29 cellular contexts compared by ENCODE assay signal in the genomic region with DNA sequence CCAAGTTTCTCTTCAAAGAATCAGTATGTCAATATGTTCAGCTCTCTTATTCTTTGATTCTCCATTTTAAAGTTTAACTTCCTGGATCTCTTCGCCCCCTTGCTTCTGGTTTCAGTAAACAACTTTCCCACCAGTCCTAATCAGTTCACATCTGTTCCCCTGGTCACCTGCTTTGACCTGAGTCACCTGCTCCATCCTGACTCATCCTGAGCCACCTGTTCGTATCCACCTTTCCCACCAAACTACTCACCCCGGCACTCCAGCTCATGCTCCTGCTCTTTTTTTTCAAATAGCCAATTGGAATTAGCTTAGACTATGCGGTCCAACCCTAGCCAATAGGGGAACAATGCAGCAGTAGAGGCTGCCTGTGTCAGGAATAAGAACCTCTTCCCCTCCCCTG. TPM values are rescaled to one million over a fixed set of nuclear protein-coding genes. Genes with fewer than 3 reads are reported as not detected.
DNase-seq lines count a peak whose midpoint lies in the region; ATAC-seq and TF ChIP-seq lines count a peak whose summit lies in the region.
"Had no signal": no experiment of that assay in that cellular context is flagged by ENCODE, and none has a peak within 500 bp of the region (broad histone marks: within the 10 kb centered on the region; RNA-seq: fewer than 3 reads in every experiment).

No MANE protein-coding gene starts in this region.

- H3K27ac ChIP-seq in breast epithelium (no peak overlapping the region), SK-N-MC (peak overlapping the region; percentile 86; the same call in 1 of the 2 replicates), hepatocyte (no peak overlapping the region), smooth muscle cell (ENCODE audit: low read depth) (peak overlapping the region; percentile 98)

- H3K9ac ChIP-seq in SK-N-MC (ENCODE audit: insufficient read length) (no peak overlapping the region), smooth muscle cell (ENCODE audit: low read depth) (no peak overlapping the region)

- CTCF ChIA-PET in MCF 10A (lab: Yijun Ruan, JAX): interaction anchor here (0.6 to 1.2 kb wide), 3 partner anchors 13 to 155 kb away, joined by 3 to 4 read pairs (median 3); no protein-coding TSS in a partner anchor

- ATAC-seq in GM18873 (IDR thresholded peaks at IDR 0.05; ENCODE audit: low FRiP score, unreplicated experiment): no peak
- ATAC-seq: Right ventricle myocardium inferior had no signal

- H2AFZ ChIP-seq in hepatocyte: no peak overlapping the region
- H2AFZ ChIP-seq in smooth muscle cell (ENCODE audit: low read depth): no peak overlapping the region

- H3K9me3 Mint-ChIP-seq in MCF 10A (ENCODE audit: unreplicated experiment): no peaks in the 10 kb centered on the region
- no peaks in the 10 kb centered on the region for H3K9me3 Mint-ChIP-seq in activated naive CD8-positive, alpha-beta T cell treated with anti-CD3 and anti-CD28 coated beads for 36 hours
- H3K9me3 Mint-ChIP-seq: activated naive CD4-positive, alpha-beta T cell treated with anti-CD3 and anti-CD28 coated beads, Interleukin-2, amount 50 U/mL, for 24 hours; activated T-helper 1 cell treated with anti-CD3 and anti-CD28 coated beads, Interleukin-12 subunit alpha, Interleukin-12 subunit beta, Interleukin-2, Interleukin-4 antibody, amounts not matched to agents 30 ng/mL and 10 ng/mL and 1 ng/mL, durations not matched to agents 14 hours and 24 hours and 36 hours; CD4-positive, alpha-beta memory T cell; memory B cell had no signal

- H3K4me1 ChIP-seq in breast epithelium (peaks cover 0 to 3% of the 10 kb centered on the region in 2 donors), hepatocyte (ENCODE audit: insufficient read depth) (peaks cover 36% of the 10 kb centered on the region), smooth muscle cell (ENCODE audit: low read depth) (peaks cover 25% of the 10 kb centered on the region)

- H3F3A ChIP-seq in smooth muscle cell (ENCODE audit: low read depth): peaks cover 55% of the 10 kb centered on the region

- no peaks in the 10 kb centered on the region for H3K9me3 ChIP-seq in breast epithelium
- no peaks in the 10 kb centered on the region for H3K9me3 ChIP-seq in SK-N-MC (ENCODE audit: low read depth, low read length)
- H3K9me3 ChIP-seq in hepatocyte (ENCODE audit: low read depth): no peaks in the 10 kb centered on the region
- H3K9me3 ChIP-seq in smooth muscle cell (replicated peaks; ENCODE audit: low read depth): no peaks in the 10 kb centered on the region

- H3K27me3 ChIP-seq in breast epithelium (no peaks in the 10 kb centered on the region), hepatocyte (no peaks in the 10 kb centered on the region), smooth muscle cell (ENCODE audit: low read depth) (no peaks in the 10 kb centered on the region)

- TF ChIP-seq CTCF in MCF 10A (IDR thresholded peaks at IDR 0.05; ENCODE audit: unreplicated experiment) (no peak), breast epithelium (IDR thresholded peaks at IDR 0.05) (no peak), hepatocyte (IDR thresholded peaks at IDR 0.05; ENCODE audit: poor library complexity) (no peak), smooth muscle cell (IDR thresholded peaks at IDR 0.05; ENCODE audit: borderline replicate concordance, insufficient read depth, poor library complexity, severe bottlenecking) (no peak), GM10266 (IDR thresholded peaks at IDR 0.05; ENCODE audit: control insufficient read depth, insufficient read depth, low read depth, missing control alignments) (no peak)

- BruUV-seq in MCF 10A (replicated peaks; lab: Mats Ljungman, UMichigan): no TSS peak

- H3K36me3 ChIP-seq in breast epithelium: no peaks in the 10 kb centered on the region
- no peaks in the 10 kb centered on the region for H3K36me3 ChIP-seq in SK-N-MC (ENCODE audit: insufficient read depth, low read length)
- H3K36me3 ChIP-seq in hepatocyte (replicated peaks; ENCODE audit: insufficient read depth, low read depth): no peaks in the 10 kb centered on the region
- H3K36me3 ChIP-seq in smooth muscle cell (ENCODE audit: low read depth): no peaks in the 10 kb centered on the region

- no peak overlapping the region for H3K4me3 Mint-ChIP-seq in MCF 10A (ENCODE audit: unreplicated experiment)
- no peak overlapping the region for H3K4me3 Mint-ChIP-seq in activated naive CD8-positive, alpha-beta T cell treated with anti-CD3 and anti-CD28 coated beads for 36 hours
- H3K4me3 Mint-ChIP-seq: activated naive CD4-positive, alpha-beta T cell treated with anti-CD3 and anti-CD28 coated beads, Interleukin-2, amount 50 U/mL, for 24 hours; activated T-helper 1 cell treated with anti-CD3 and anti-CD28 coated beads, Interleukin-12 subunit alpha, Interleukin-12 subunit beta, Interleukin-2, Interleukin-4 antibody, amounts not matched to agents 30 ng/mL and 10 ng/mL and 1 ng/mL, durations not matched to agents 14 hours and 24 hours and 36 hours; CD4-positive, alpha-beta memory T cell; memory B cell had no signal

- no peaks in the 10 kb centered on the region for H3K9me2 ChIP-seq in hepatocyte (replicated peaks; ENCODE audit: insufficient read depth)

- no peak for TF ChIP-seq POLR2A in breast epithelium (IDR thresholded peaks at IDR 0.05)

- no peaks in the 10 kb centered on the region for H3K79me2 ChIP-seq in hepatocyte
- no peaks in the 10 kb centered on the region for H3K79me2 ChIP-seq in smooth muscle cell (ENCODE audit: low read depth)

- H3K4me2 ChIP-seq in hepatocyte (no peak overlapping the region), smooth muscle cell (peak overlapping the region; percentile 26)

- POLR2A ChIA-PET in MCF 10A (lab: Yijun Ruan, JAX): interaction anchor here (0.9 kb wide), 1 partner anchor 104 kb away, joined by 3 read pairs; no protein-coding TSS in a partner anchor

- no peak overlapping the region for H3K27ac Mint-ChIP-seq in MCF 10A (ENCODE audit: low read depth, unreplicated experiment)
- no peak overlapping the region for H3K27ac Mint-ChIP-seq in activated naive CD8-positive, alpha-beta T cell treated with anti-CD3 and anti-CD28 coated beads for 36 hours
- H3K27ac Mint-ChIP-seq: activated naive CD4-positive, alpha-beta T cell treated with anti-CD3 and anti-CD28 coated beads, Interleukin-2, amount 50 U/mL, for 24 hours; activated T-helper 1 cell treated with anti-CD3 and anti-CD28 coated beads, Interleukin-12 subunit alpha, Interleukin-12 subunit beta, Interleukin-2, Interleukin-4 antibody, amounts not matched to agents 30 ng/mL and 10 ng/mL and 1 ng/mL, durations not matched to agents 14 hours and 24 hours and 36 hours; CD4-positive, alpha-beta memory T cell; memory B cell had no signal

- H3K27me3 Mint-ChIP-seq in MCF 10A (ENCODE audit: insufficient read depth, unreplicated experiment): no peaks in the 10 kb centered on the region
- no peaks in the 10 kb centered on the region for H3K27me3 Mint-ChIP-seq in activated naive CD8-positive, alpha-beta T cell treated with anti-CD3 and anti-CD28 coated beads for 36 hours

- H4K20me1 ChIP-seq in hepatocyte (ENCODE audit: insufficient read depth, poor library complexity, severe bottlenecking) (no peaks in the 10 kb centered on the region), smooth muscle cell (ENCODE audit: low read depth) (no peaks in the 10 kb centered on the region)

- WGBS in hepatocyte (ENCODE audit: low lambda C conversion rate, missing lambda C conversion rate): 57% methylated on average over 4 of the region's 4 CpGs
- 68% methylated on average over 4 of the region's 4 CpGs for WGBS in smooth muscle cell (ENCODE audit: low lambda C conversion rate)

- intact Hi-C loops in MCF 10A (cut with micrococcal nuclease) (loop anchor here (5.0 to 10.0 kb wide), 2 partner anchors 73 to 475 kb away; no protein-coding TSS in a partner anchor), breast epithelium (cut with DNase I; ENCODE audit: low total_unique reads) (no loop called here)

- H3K4me1 Mint-ChIP-seq in MCF 10A (ENCODE audit: insufficient read depth, unreplicated experiment): peaks cover 46% of the 10 kb centered on the region
- H3K4me1 Mint-ChIP-seq in activated naive CD8-positive, alpha-beta T cell treated with anti-CD3 and anti-CD28 coated beads for 36 hours: no peaks in the 10 kb centered on the region
- H3K4me1 Mint-ChIP-seq: activated naive CD4-positive, alpha-beta T cell treated with anti-CD3 and anti-CD28 coated beads, Interleukin-2, amount 50 U/mL, for 24 hours; CD4-positive, alpha-beta memory T cell; memory B cell had no signal

- no peaks in the 10 kb centered on the region for H3K36me3 Mint-ChIP-seq in MCF 10A (ENCODE audit: insufficient read depth, unreplicated experiment)
- H3K36me3 Mint-ChIP-seq in activated naive CD8-positive, alpha-beta T cell treated with anti-CD3 and anti-CD28 coated beads for 36 hours: no peaks in the 10 kb centered on the region
- H3K36me3 Mint-ChIP-seq: activated naive CD4-positive, alpha-beta T cell treated with anti-CD3 and anti-CD28 coated beads, Interleukin-2, amount 50 U/mL, for 24 hours; CD4-positive, alpha-beta memory T cell; memory B cell had no signal

- no peak overlapping the region for H3K4me3 ChIP-seq in breast epithelium
- no peak overlapping the region for H3K4me3 ChIP-seq in SK-N-MC
- no peak overlapping the region for H3K4me3 ChIP-seq in hepatocyte
- H3K4me3 ChIP-seq in smooth muscle cell: no peak overlapping the region
- H3K4me3 ChIP-seq: skin epidermis had no signal

- peak; percentile 26 for DNase-seq in MCF 10A (ENCODE audit: unreplicated experiment)
- DNase-seq in breast epithelium (ENCODE audit: low spot score in 2 of 2): no peak
- DNase-seq in SK-N-MC (ENCODE audit: low read depth, low spot score): no peak
- peak; percentile 41 for DNase-seq in hepatocyte (ENCODE audit: low spot score)
- no peak for DNase-seq in smooth muscle cell (lab: John Stamatoyannopoulos, UW; ENCODE audit: unreplicated experiment)
- no peak for DNase-seq in activated naive CD8-positive, alpha-beta T cell treated with anti-CD3 and anti-CD28 coated beads for 36 hours
- no peak for DNase-seq in GM10266 (ENCODE audit: extremely low spot score)
- DNase-seq: activated CD4-positive, alpha-beta T cell treated with anti-CD3 and anti-CD28 coated beads, Interleukin-2, amount 50 U/mL, for 1 hour; AML-193; anterior cingulate cortex; caudate nucleus; CD4-positive, alpha-beta memory T cell; dermis blood vessel endothelial cell; DMS79; Kasumi-1; kidney glomerular epithelial cell; NCI-H1092; NCI-H187 treated with DMSO at 0.1 percent for 48 hours; NCI-H345; substantia nigra had no signal

RNA-seq across cellular contexts. Expression of a gene that starts 23.6 kb away (rescaled TPM):
- total RNA-seq in MCF 10A (2022) (0.88 and 1.6 TPM in 2 replicates), breast epithelium (10 to 100 TPM; 11.5 to 79.0 (median 24.1) TPM), hepatocyte (4.5 and 4.7 TPM in 2 replicates), smooth muscle cell (3.9 and 6.2 TPM in 2 replicates)
- polyA plus RNA-seq in hepatocyte (3.6 and 5.1 TPM in 2 replicates), smooth muscle cell (2.2 and 12.9 TPM in 2 replicates)
- not detected for total RNA-seq in activated naive CD8-positive, alpha-beta T cell treated with anti-CD3 and anti-CD28 coated beads for 36 hours
- total RNA-seq: dermis blood vessel endothelial cell, myocyte, OCI-LY7 had no signal

RNA-seq across cellular contexts. Expression of a gene that starts 45.7 kb away (rescaled TPM):
- 0.07 and 0.63 TPM in 2 replicates for total RNA-seq in MCF 10A (2022)
- 100 to 1,000 TPM in 2 of 3 donors, 10 to 100 TPM in 1; 53.7 to 243 (median 146) TPM for total RNA-seq in breast epithelium
- 36.8 and 55.1 TPM in 2 replicates for total RNA-seq in hepatocyte
- polyA plus RNA-seq in hepatocyte: 55.2 and 62.9 TPM in 2 replicates
- 362 and 370 TPM in 2 replicates for total RNA-seq in smooth muscle cell
- 390 and 522 TPM in 2 replicates for polyA plus RNA-seq in smooth muscle cell
- total RNA-seq in activated naive CD8-positive, alpha-beta T cell treated with anti-CD3 and anti-CD28 coated beads for 36 hours: 1 to 10 TPM; 1.1 to 1.5 TPM
- total RNA-seq: CD4-positive, alpha-beta memory T cell had no signal
- polyA plus RNA-seq: CD4-positive, alpha-beta memory T cell had no signal

RNA-seq across cellular contexts. Expression of a gene that starts 56.7 kb away (rescaled TPM):
- not detected in 2 replicates for total RNA-seq in MCF 10A (2022)
- 1 to 10 TPM in 1 of 3 donors, not detected in 2; 1.3 TPM for total RNA-seq in breast epithelium
- 54.6 and 58.2 TPM in 2 replicates for total RNA-seq in hepatocyte
- 43.3 and 46.9 TPM in 2 replicates for polyA plus RNA-seq in hepatocyte
- 1.4 and 3.9 TPM in 2 replicates for total RNA-seq in smooth muscle cell
- 5.0 and 8.5 TPM in 2 replicates for polyA plus RNA-seq in smooth muscle cell
- not detected for total RNA-seq in activated naive CD8-positive, alpha-beta T cell treated with anti-CD3 and anti-CD28 coated beads for 36 hours
- total RNA-seq: activated T-helper 1 cell treated with anti-CD3 and anti-CD28 coated beads, Interleukin-12 subunit alpha, Interleukin-12 subunit beta, Interleukin-2, Interleukin-4 antibody, amounts not matched to agents 30 ng/mL and 10 ng/mL and 1 ng/mL, durations not matched to agents 14 hours and 24 hours and 36 hours; CD4-positive, alpha-beta memory T cell; dermis blood vessel endothelial cell; myocyte; OCI-LY7; Right ventricle myocardium inferior had no signal
- polyA plus RNA-seq: CD4-positive, alpha-beta memory T cell; urinary bladder had no signal

Comparison
In these comparisons a context has a peak if more than half of its experiments do, and no peak if none do; other contexts are left out.
1. DNase-seq: peak in MCF 10A (single experiment) and hepatocyte (single experiment); none in breast epithelium (0 of 2), SK-N-MC (single experiment), smooth muscle cell (single experiment), activated naive CD8-positive, alpha-beta T cell treated with anti-CD3 and anti-CD28 coated beads for 36 hours (single experiment) and GM10266 (single experiment).
2. RNA of a gene that starts 45.7 kb away (total RNA-seq): 362 to 370 TPM in smooth muscle cell, 53.7 to 243 TPM in breast epithelium and 36.8 to 55.1 TPM in hepatocyte; 1.1 to 1.5 TPM in activated naive CD8-positive, alpha-beta T cell treated with anti-CD3 and anti-CD28 coated beads for 36 hours and 0.07 to 0.63 TPM in MCF 10A; every median in the first group is over 10 times any median in the second.
3. H3K27ac ChIP-seq: peak in SK-N-MC (single experiment) and smooth muscle cell (single experiment); none in breast epithelium (0 of 2) and hepatocyte (single experiment).
4. RNA of a gene that starts 56.7 kb away (total RNA-seq): 54.6 to 58.2 TPM in hepatocyte; 1.4 to 3.9 TPM in smooth muscle cell, not detected in MCF 10A, 1.3 TPM in breast epithelium and not detected in activated naive CD8-positive, alpha-beta T cell treated with anti-CD3 and anti-CD28 coated beads for 36 hours; every median in the first group is over 10 times any median in the second.